8 cellular contexts compared by ENCODE assay signal in genomic region chr2:217886720-217887309, GRCh38.
DNase-seq lines count a peak whose midpoint lies in the region; ATAC-seq and TF ChIP-seq lines count a peak whose summit lies in the region.

No MANE protein-coding gene starts in this region.

- H3K4me3 ChIP-seq in OCI-LY3 (ENCODE audit: low read length) (no peak overlapping the region), fibroblast of lung (replicated peaks in 1 of 4; ENCODE audit: control extremely low read depth in 1 of 4, insufficient read depth in 1 of 4, low read depth in 3 of 4, low read length in 4 of 4) (no peak overlapping the region)

- H3K4me3 Mint-ChIP-seq in activated T-cell treated with anti-CD3 and anti-CD28 coated beads, Interleukin-2, amount 50 U/mL, for 24 hours, result no peak overlapping the region
- no peak overlapping the region for H3K4me3 Mint-ChIP-seq in neural crest cell
- no peak overlapping the region for H3K4me3 Mint-ChIP-seq in stimulated activated naive CD8-positive, alpha-beta T cell treated with anti-CD3 and anti-CD28 coated beads, Interleukin-15, amount 100 ng/mL, for 72 hours

- H3K9me3 ChIP-seq in OCI-LY3 (ENCODE audit: insufficient read depth, low read length) (no peaks in the 10 kb centered on the region), fibroblast of lung (ENCODE audit: control insufficient read depth, insufficient read depth, low read depth, low read length) (no peaks in the 10 kb centered on the region)

- H3K4me2 ChIP-seq in OCI-LY3 (ENCODE audit: low read length), result 0 out of 2 replicates have a peak overlapping the region, but pooled peaks have one; percentile 8
- no peak overlapping the region for H3K4me2 ChIP-seq in fibroblast of lung (ENCODE audit: extremely low read depth, insufficient read depth, low read length)

- H3K27ac Mint-ChIP-seq in activated T-cell treated with anti-CD3 and anti-CD28 coated beads, Interleukin-2, amount 50 U/mL, for 24 hours, result no peak overlapping the region
- H3K27ac Mint-ChIP-seq in neural crest cell (ENCODE audit: unreplicated experiment), result no peak overlapping the region
- no peak overlapping the region for H3K27ac Mint-ChIP-seq in stimulated activated naive CD8-positive, alpha-beta T cell treated with anti-CD3 and anti-CD28 coated beads, Interleukin-15, amount 100 ng/mL, for 72 hours

- H3K36me3 ChIP-seq in OCI-LY3 (replicated peaks; ENCODE audit: low read depth, low read length), result no peaks in the 10 kb centered on the region
- peaks cover 26% of the 10 kb centered on the region for H3K36me3 ChIP-seq in fibroblast of lung (ENCODE audit: control insufficient read depth, insufficient read depth, low read length)

- peak; percentile 68 for DNase-seq in activated T-cell treated with anti-CD3 and anti-CD28 coated beads, Interleukin-2, amount 50 U/mL, for 24 hours
- DNase-seq in fibroblast of lung (ENCODE audit: low read depth in 2 of 2) (peak; percentile 64 to 75), neural crest cell (ENCODE audit: low read depth, low spot score) (peak; percentile 77)
- DNase-seq in stimulated activated naive CD8-positive, alpha-beta T cell treated with anti-CD3 and anti-CD28 coated beads, Interleukin-15, amount 100 ng/mL, for 72 hours, result peak; percentile 59 to 61

- no peaks in the 10 kb centered on the region for H3K36me3 Mint-ChIP-seq in activated T-cell treated with anti-CD3 and anti-CD28 coated beads, Interleukin-2, amount 50 U/mL, for 24 hours (ENCODE audit: low read depth)
- no peaks in the 10 kb centered on the region for H3K36me3 Mint-ChIP-seq in neural crest cell (ENCODE audit: low read depth)

- H3K9me3 Mint-ChIP-seq in activated T-cell treated with anti-CD3 and anti-CD28 coated beads, Interleukin-2, amount 50 U/mL, for 24 hours, result no peaks in the 10 kb centered on the region
- no peaks in the 10 kb centered on the region for H3K9me3 Mint-ChIP-seq in neural crest cell
- H3K9me3 Mint-ChIP-seq in stimulated activated naive CD8-positive, alpha-beta T cell treated with anti-CD3 and anti-CD28 coated beads, Interleukin-15, amount 100 ng/mL, for 72 hours, result no peaks in the 10 kb centered on the region

- H3K27me3 Mint-ChIP-seq in activated T-cell treated with anti-CD3 and anti-CD28 coated beads, Interleukin-2, amount 50 U/mL, for 24 hours, result peaks cover 4% of the 10 kb centered on the region
- no peaks in the 10 kb centered on the region for H3K27me3 Mint-ChIP-seq in neural crest cell (ENCODE audit: low read depth)
- H3K27me3 Mint-ChIP-seq in stimulated activated naive CD8-positive, alpha-beta T cell treated with anti-CD3 and anti-CD28 coated beads, Interleukin-15, amount 100 ng/mL, for 72 hours, result no peaks in the 10 kb centered on the region

- peaks cover 2% of the 10 kb centered on the region for H3K4me1 Mint-ChIP-seq in activated T-cell treated with anti-CD3 and anti-CD28 coated beads, Interleukin-2, amount 50 U/mL, for 24 hours (ENCODE audit: low read depth)
- H3K4me1 Mint-ChIP-seq in neural crest cell, result peaks cover 9% of the 10 kb centered on the region
- H3K4me1 Mint-ChIP-seq in stimulated activated naive CD8-positive, alpha-beta T cell treated with anti-CD3 and anti-CD28 coated beads, Interleukin-15, amount 100 ng/mL, for 72 hours, result no peaks in the 10 kb centered on the region

- ATAC-seq in HG03571 (IDR thresholded peaks at IDR 0.05; ENCODE audit: unreplicated experiment) (peak; percentile 62), HG02973 (IDR thresholded peaks at IDR 0.05; ENCODE audit: unreplicated experiment) (no peak)
- peak; percentile 65 for ATAC-seq in stimulated activated naive CD8-positive, alpha-beta T cell treated with anti-CD3 and anti-CD28 coated beads, Interleukin-15, amount 100 ng/mL, for 72 hours

- H3K79me2 ChIP-seq in OCI-LY3 (ENCODE audit: low read length) (no peaks in the 10 kb centered on the region), fibroblast of lung (ENCODE audit: control insufficient read depth, insufficient read depth, low read length) (no peaks in the 10 kb centered on the region)

- H3K27ac ChIP-seq in OCI-LY3 (ENCODE audit: low read length), result no peak overlapping the region
- H3K27ac ChIP-seq in fibroblast of lung (ENCODE audit: insufficient read depth, low read length), result no peak overlapping the region

- TF ChIP-seq CTCF in GM12873 (IDR thresholded peaks at IDR 0.05; ENCODE audit: insufficient read depth, low read depth, low read length, missing control alignments), result peak; percentile 90
- peak; percentile 58 for TF ChIP-seq CTCF in OCI-LY3 (IDR thresholded peaks at IDR 0.05; ENCODE audit: low read depth, low read length)
- TF ChIP-seq CTCF in fibroblast of lung (conservative IDR thresholded peaks at IDR 0.05 in 1 of 2, IDR thresholded peaks at IDR 0.05 in 1 of 2; ENCODE audit: low read depth in 1 of 2, low read length in 2 of 2), result peak; percentile 79 to 84
- peak; percentile 80 for TF ChIP-seq CTCF in neural crest cell (conservative IDR thresholded peaks at IDR 0.05)

- H2AFZ ChIP-seq in OCI-LY3 (ENCODE audit: low read depth, low read length) (no peak overlapping the region), fibroblast of lung (ENCODE audit: low read length) (no peak overlapping the region)

- H4K20me1 ChIP-seq in OCI-LY3 (ENCODE audit: insufficient read depth, low read length) (no peaks in the 10 kb centered on the region), fibroblast of lung (ENCODE audit: control insufficient read depth, extremely low read depth, insufficient read depth, low read length) (no peaks in the 10 kb centered on the region)

- H3K27me3 ChIP-seq in OCI-LY3 (ENCODE audit: low read depth, low read length), result no peaks in the 10 kb centered on the region
- no peaks in the 10 kb centered on the region for H3K27me3 ChIP-seq in fibroblast of lung (ENCODE audit: control insufficient read depth, insufficient read depth, low read length)

- H3K4me1 ChIP-seq in OCI-LY3 (ENCODE audit: low read length) (peaks cover 12% of the 10 kb centered on the region), fibroblast of lung (ENCODE audit: control insufficient read depth, extremely low read depth, insufficient read depth, low read length) (peaks cover 7% of the 10 kb centered on the region)

- H3K9ac ChIP-seq in OCI-LY3 (ENCODE audit: low read length), result no peak overlapping the region
- no peak overlapping the region for H3K9ac ChIP-seq in fibroblast of lung (ENCODE audit: insufficient read depth, low read length)
